ENCODE assay signal across 12 cellular contexts in genomic region chr22:48089601-48090331, GRCh38.
DNase-seq lines count a peak whose midpoint lies in the region; ATAC-seq and TF ChIP-seq lines count a peak whose summit lies in the region.
"Had no signal": no experiment of that assay in that cellular context is flagged by ENCODE, and none has a peak within 500 bp of the region (broad histone marks: within the 10 kb centered on the region; RNA-seq: fewer than 3 reads in every experiment).

No MANE protein-coding gene starts in this region.

- H3K27me3 Mint-ChIP-seq in activated naive CD4-positive, alpha-beta T cell treated with anti-CD3 and anti-CD28 coated beads, Interleukin-2, amount 10 ng/mL, durations not matched to agents 7 days and 5 days = peaks cover 70% of the 10 kb centered on the region
- H3K27me3 Mint-ChIP-seq in chondrocyte (ENCODE audit: low read depth) = peaks cover 15% of the 10 kb centered on the region
- H3K27me3 Mint-ChIP-seq in activated T-helper 2 cell treated with anti-CD3 and anti-CD28 coated beads, Interferon-gamma antibody, Interleukin-2, Interleukin-4, amounts not matched to agents 10 μg/mL and 5 μg/mL and 100 μg/mL, durations not matched to agents 14 hours and 24 hours and 36 hours (ENCODE audit: low read depth) = peaks cover 46% of the 10 kb centered on the region

- TF ChIP-seq CTCF in chondrocyte (IDR thresholded peaks at IDR 0.05) (no peak), uterus (IDR thresholded peaks at IDR 0.05) (no peak), GM20000 (IDR thresholded peaks at IDR 0.05; ENCODE audit: extremely low read depth, missing control alignments) (no peak)

- H3K36me3 Mint-ChIP-seq in activated naive CD4-positive, alpha-beta T cell treated with anti-CD3 and anti-CD28 coated beads, Interleukin-2, amount 10 ng/mL, durations not matched to agents 7 days and 5 days = no peaks in the 10 kb centered on the region
- H3K36me3 Mint-ChIP-seq in activated naive CD4-positive, alpha-beta T cell treated with anti-CD3 and anti-CD28 coated beads, Interleukin-2, amount 50 U/mL, for 72 hours = no peaks in the 10 kb centered on the region
- H3K36me3 Mint-ChIP-seq in chondrocyte (ENCODE audit: low read depth) = no peaks in the 10 kb centered on the region
- no peaks in the 10 kb centered on the region for H3K36me3 Mint-ChIP-seq in activated T-helper 2 cell treated with anti-CD3 and anti-CD28 coated beads, Interferon-gamma antibody, Interleukin-2, Interleukin-4, amounts not matched to agents 10 μg/mL and 5 μg/mL and 100 μg/mL, durations not matched to agents 14 hours and 24 hours and 36 hours (ENCODE audit: low read depth)

- no peaks in the 10 kb centered on the region for H3K9me3 ChIP-seq in uterus

- H3K4me3 ChIP-seq in uterus = no peak overlapping the region

- peaks cover 7% of the 10 kb centered on the region for H3K4me1 Mint-ChIP-seq in activated naive CD4-positive, alpha-beta T cell treated with anti-CD3 and anti-CD28 coated beads, Interleukin-2, amount 10 ng/mL, durations not matched to agents 7 days and 5 days
- H3K4me1 Mint-ChIP-seq in chondrocyte (ENCODE audit: low read depth) = peaks cover 10% of the 10 kb centered on the region
- peaks cover 9% of the 10 kb centered on the region for H3K4me1 Mint-ChIP-seq in activated T-helper 2 cell treated with anti-CD3 and anti-CD28 coated beads, Interferon-gamma antibody, Interleukin-2, Interleukin-4, amounts not matched to agents 10 μg/mL and 5 μg/mL and 100 μg/mL, durations not matched to agents 14 hours and 24 hours and 36 hours (ENCODE audit: low read depth)

- no peak overlapping the region for H3K4me3 Mint-ChIP-seq in activated naive CD4-positive, alpha-beta T cell treated with anti-CD3 and anti-CD28 coated beads, Interleukin-2, amount 10 ng/mL, durations not matched to agents 7 days and 5 days
- peak overlapping the region; percentile 25 for H3K4me3 Mint-ChIP-seq in chondrocyte (ENCODE audit: unreplicated experiment)
- no peak overlapping the region for H3K4me3 Mint-ChIP-seq in activated T-helper 2 cell treated with anti-CD3 and anti-CD28 coated beads, Interferon-gamma antibody, Interleukin-2, Interleukin-4, amounts not matched to agents 10 μg/mL and 5 μg/mL and 100 μg/mL, durations not matched to agents 14 hours and 24 hours and 36 hours (ENCODE audit: low read depth)

- DNase-seq in activated naive CD4-positive, alpha-beta T cell treated with anti-CD3 and anti-CD28 coated beads, Interleukin-2, amount 10 ng/mL, durations not matched to agents 7 days and 5 days = peak; percentile 12
- no peak for DNase-seq in activated naive CD4-positive, alpha-beta T cell treated with anti-CD3 and anti-CD28 coated beads, Interleukin-2, amount 50 U/mL, for 72 hours (ENCODE audit: low spot score in 2 of 2)
- no peak for DNase-seq in chondrocyte (ENCODE audit: low spot score)
- peak; percentile 91 for DNase-seq in mesenteric fat pad (ENCODE audit: low spot score)
- peak; percentile 86 for DNase-seq in uterus
- no peak for DNase-seq in GM20000 (ENCODE audit: low spot score)
- DNase-seq in hippocampal formation (lab: John Stamatoyannopoulos, UW) = no peak
- DNase-seq in activated T-helper 2 cell treated with anti-CD3 and anti-CD28 coated beads, Interferon-gamma antibody, Interleukin-2, Interleukin-4, amounts not matched to agents 10 μg/mL and 5 μg/mL and 100 μg/mL, durations not matched to agents 14 hours and 24 hours and 36 hours (ENCODE audit: low spot score) = no peak
- DNase-seq: activated CD4-positive, CD25-positive, alpha-beta regulatory T cell treated with anti-CD3 and anti-CD28 coated beads, Interleukin-2, amount 50 U/mL, for 72 hours; central memory CD4-positive, alpha-beta T cell; NCI-H2029 had no signal

- CTCF ChIA-PET in activated naive CD4-positive, alpha-beta T cell treated with anti-CD3 and anti-CD28 coated beads, Interleukin-2, amount 10 ng/mL, durations not matched to agents 7 days and 5 days (lab: Charles Lee) = no interaction called here

- peaks cover 0 to 8% of the 10 kb centered on the region in 2 donors for H3K4me1 ChIP-seq in uterus

- no peak overlapping the region for H3K27ac Mint-ChIP-seq in activated naive CD4-positive, alpha-beta T cell treated with anti-CD3 and anti-CD28 coated beads, Interleukin-2, amount 10 ng/mL, durations not matched to agents 7 days and 5 days
- peak overlapping the region in 1 of 2 donors; percentile 44 for H3K27ac Mint-ChIP-seq in activated naive CD4-positive, alpha-beta T cell treated with anti-CD3 and anti-CD28 coated beads, Interleukin-2, amount 50 U/mL, for 72 hours
- H3K27ac Mint-ChIP-seq in chondrocyte (ENCODE audit: unreplicated experiment) = peak overlapping the region; percentile 54
- H3K27ac Mint-ChIP-seq in activated T-helper 2 cell treated with anti-CD3 and anti-CD28 coated beads, Interferon-gamma antibody, Interleukin-2, Interleukin-4, amounts not matched to agents 10 μg/mL and 5 μg/mL and 100 μg/mL, durations not matched to agents 14 hours and 24 hours and 36 hours = no peak overlapping the region

- no peaks in the 10 kb centered on the region for H3K27me3 ChIP-seq in uterus

- TF ChIP-seq POLR2A in uterus (IDR thresholded peaks at IDR 0.05) = no peak

- intact Hi-C loops in uterus (cut with DNase I; ENCODE audit: low total_unique reads) = no loop called here
- intact Hi-C loops in activated T-helper 2 cell treated with anti-CD3 and anti-CD28 coated beads, Interferon-gamma antibody, Interleukin-2, Interleukin-4, amounts not matched to agents 10 μg/mL and 5 μg/mL and 100 μg/mL, durations not matched to agents 14 hours and 24 hours and 36 hours (cut with micrococcal nuclease) = no loop called here

- H3K27ac ChIP-seq in uterus = peak overlapping the region; percentile 63 to 81

- H3K36me3 ChIP-seq in uterus = no peaks in the 10 kb centered on the region

- no peaks in the 10 kb centered on the region for H3K9me3 Mint-ChIP-seq in activated naive CD4-positive, alpha-beta T cell treated with anti-CD3 and anti-CD28 coated beads, Interleukin-2, amount 10 ng/mL, durations not matched to agents 7 days and 5 days
- no peaks in the 10 kb centered on the region for H3K9me3 Mint-ChIP-seq in activated naive CD4-positive, alpha-beta T cell treated with anti-CD3 and anti-CD28 coated beads, Interleukin-2, amount 50 U/mL, for 72 hours
- H3K9me3 Mint-ChIP-seq in chondrocyte (ENCODE audit: low read depth) = no peaks in the 10 kb centered on the region
- no peaks in the 10 kb centered on the region for H3K9me3 Mint-ChIP-seq in activated T-helper 2 cell treated with anti-CD3 and anti-CD28 coated beads, Interferon-gamma antibody, Interleukin-2, Interleukin-4, amounts not matched to agents 10 μg/mL and 5 μg/mL and 100 μg/mL, durations not matched to agents 14 hours and 24 hours and 36 hours

- no peak for ATAC-seq in activated naive CD4-positive, alpha-beta T cell treated with anti-CD3 and anti-CD28 coated beads, Interleukin-2, amount 50 U/mL, for 72 hours
- ATAC-seq: left lobe of liver had no signal

Comparison
In these comparisons a context has a peak if more than half of its experiments do, and no peak if none do; other contexts are left out.
1. DNase-seq: peak in activated naive CD4-positive, alpha-beta T cell treated with anti-CD3 and anti-CD28 coated beads, Interleukin-2, amount 10 ng/mL, durations not matched to agents 7 days and 5 days (single experiment), mesenteric fat pad (single experiment) and uterus (2 of 2); none in activated naive CD4-positive, alpha-beta T cell treated with anti-CD3 and anti-CD28 coated beads, Interleukin-2, amount 50 U/mL, for 72 hours (0 of 2), chondrocyte (single experiment), GM20000 (single experiment), hippocampal formation (0 of 2) and activated T-helper 2 cell treated with anti-CD3 and anti-CD28 coated beads, Interferon-gamma antibody, Interleukin-2, Interleukin-4, amounts not matched to agents 10 μg/mL and 5 μg/mL and 100 μg/mL, durations not matched to agents 14 hours and 24 hours and 36 hours (single experiment).